Comparison of ENCODE assay signal across 8 cellular contexts in genomic region chr22:41446639-41447434, GRCh38. TPM values are rescaled to one million over a fixed set of nuclear protein-coding genes. Genes with fewer than 3 reads are reported as not detected.
DNase-seq lines count a peak whose midpoint lies in the region; ATAC-seq and TF ChIP-seq lines count a peak whose summit lies in the region.

A gene with protein sequence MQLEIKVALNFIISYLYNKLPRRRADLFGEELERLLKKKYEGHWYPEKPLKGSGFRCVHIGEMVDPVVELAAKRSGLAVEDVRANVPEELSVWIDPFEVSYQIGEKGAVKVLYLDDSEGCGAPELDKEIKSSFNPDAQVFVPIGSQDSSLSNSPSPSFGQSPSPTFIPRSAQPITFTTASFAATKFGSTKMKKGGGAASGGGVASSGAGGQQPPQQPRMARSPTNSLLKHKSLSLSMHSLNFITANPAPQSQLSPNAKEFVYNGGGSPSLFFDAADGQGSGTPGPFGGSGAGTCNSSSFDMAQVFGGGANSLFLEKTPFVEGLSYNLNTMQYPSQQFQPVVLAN (minus strand): TSS chr22:41446801. CDS start chr22:41437345, 9,456 bp downstream.

- H3K4me3 Mint-ChIP-seq in stimulated activated naive CD8-positive, alpha-beta T cell treated with anti-CD3 and anti-CD28 coated beads, Interleukin-15, amount 100 ng/mL, for 72 hours, result peak within 1 kb of the TSS; percentile 98 to 99

- H3K9me3 ChIP-seq in MM.1S (replicated peaks; ENCODE audit: insufficient read depth, low read length) (no peaks in the 10 kb centered on the region), neural cell (ENCODE audit: low read length) (no peaks in the 10 kb centered on the region)

- H3K4me3 ChIP-seq in MM.1S (ENCODE audit: low read length), result peak within 1 kb of the TSS; percentile 71
- peak within 1 kb of the TSS; percentile 100 for H3K4me3 ChIP-seq in neural cell (ENCODE audit: low read length)

- TF ChIP-seq RAD21 in neural cell (conservative IDR thresholded peaks at IDR 0.05), result peak; percentile 40

- ATAC-seq in stimulated activated naive CD8-positive, alpha-beta T cell treated with anti-CD3 and anti-CD28 coated beads, Interleukin-15, amount 100 ng/mL, for 72 hours, result peak; percentile 76

- peak within 1 kb of the TSS; percentile 97 for H3K27ac ChIP-seq in MM.1S (ENCODE audit: low read length)
- H3K27ac ChIP-seq in neural cell (ENCODE audit: low read length), result peak within 1 kb of the TSS; percentile 99

- H2AFZ ChIP-seq in MM.1S (ENCODE audit: low read length), result peak within 1 kb of the TSS; percentile 64
- peak within 1 kb of the TSS; percentile 33 for H2AFZ ChIP-seq in neural cell (ENCODE audit: low read depth, low read length)

- H3K9ac ChIP-seq in MM.1S (ENCODE audit: low read length) (peak within 1 kb of the TSS; percentile 99), neural cell (ENCODE audit: low read length) (peak within 1 kb of the TSS; percentile 100)

- H3K79me2 ChIP-seq in MM.1S (ENCODE audit: low read length) (peaks cover 48% of the 10 kb centered on the region), neural cell (replicated peaks; ENCODE audit: insufficient read depth, low read length) (peaks cover 46% of the 10 kb centered on the region)

- H3F3A ChIP-seq in MM.1S (ENCODE audit: insufficient read depth, low read length) (peaks cover 40% of the 10 kb centered on the region), neural cell (ENCODE audit: insufficient read depth, low read length, poor library complexity, severe bottlenecking) (no peaks in the 10 kb centered on the region)

- no peaks in the 10 kb centered on the region for H3K9me2 ChIP-seq in MM.1S (replicated peaks; ENCODE audit: insufficient read depth, low read length)
- H3K9me2 ChIP-seq in neural cell (ENCODE audit: insufficient read depth, low read length), result no peaks in the 10 kb centered on the region

- H3K9me3 Mint-ChIP-seq in stimulated activated naive CD8-positive, alpha-beta T cell treated with anti-CD3 and anti-CD28 coated beads, Interleukin-15, amount 100 ng/mL, for 72 hours, result no peaks in the 10 kb centered on the region

- TF ChIP-seq EP300 in neural cell (conservative IDR thresholded peaks at IDR 0.05; ENCODE audit: poor library complexity, severe bottlenecking), result peak; percentile 71

- no peaks in the 10 kb centered on the region for H3K27me3 Mint-ChIP-seq in stimulated activated naive CD8-positive, alpha-beta T cell treated with anti-CD3 and anti-CD28 coated beads, Interleukin-15, amount 100 ng/mL, for 72 hours

- peaks cover 3% of the 10 kb centered on the region; the same call in 1 of the 2 replicates for H3K4me1 ChIP-seq in MM.1S (ENCODE audit: low read length)

- DNase-seq in DMS114 treated with DMSO at 0.1 percent for 48 hours (lab: John Stamatoyannopoulos, UW; ENCODE audit: unreplicated experiment), result peak; percentile 66
- peak; percentile 87 for DNase-seq in GOT3 (lab: John Stamatoyannopoulos, UW)
- peak; percentile 95 for DNase-seq in MM.1S
- peak; percentile 90 for DNase-seq in SIG-M5 treated with dmso at 0.1 percent for 504 hours (lab: John Stamatoyannopoulos, UW; ENCODE audit: unreplicated experiment)
- peak; percentile 88 for DNase-seq in activated gamma-delta T cell (lab: John Stamatoyannopoulos, UW)
- DNase-seq in fibroblast of the conjunctiva (ENCODE audit: low read depth), result peak; percentile 87
- DNase-seq in stimulated activated naive CD8-positive, alpha-beta T cell treated with anti-CD3 and anti-CD28 coated beads, Interleukin-15, amount 100 ng/mL, for 72 hours, result peak; percentile 97

- peaks cover 25% of the 10 kb centered on the region for H3K4me1 Mint-ChIP-seq in stimulated activated naive CD8-positive, alpha-beta T cell treated with anti-CD3 and anti-CD28 coated beads, Interleukin-15, amount 100 ng/mL, for 72 hours

- H3K27me3 ChIP-seq in MM.1S (replicated peaks; ENCODE audit: insufficient read depth, low read length) (no peaks in the 10 kb centered on the region), neural cell (ENCODE audit: insufficient read depth, low read depth, low read length) (no peaks in the 10 kb centered on the region)

- H3K36me3 ChIP-seq in MM.1S (replicated peaks; ENCODE audit: insufficient read depth, low read length), result no peaks in the 10 kb centered on the region
- H3K36me3 ChIP-seq in neural cell (ENCODE audit: insufficient read depth, low read length), result no peaks in the 10 kb centered on the region

- H3K4me2 ChIP-seq in MM.1S (ENCODE audit: low read depth, low read length) (peak within 1 kb of the TSS; percentile 80), neural cell (ENCODE audit: low read length) (peak within 1 kb of the TSS; percentile 99)

- H4K20me1 ChIP-seq in MM.1S (ENCODE audit: insufficient read depth, low read length), result no peaks in the 10 kb centered on the region
- no peaks in the 10 kb centered on the region for H4K20me1 ChIP-seq in neural cell (ENCODE audit: insufficient read depth)

- H3K27ac Mint-ChIP-seq in stimulated activated naive CD8-positive, alpha-beta T cell treated with anti-CD3 and anti-CD28 coated beads, Interleukin-15, amount 100 ng/mL, for 72 hours, result peak within 1 kb of the TSS; percentile 99

- TF ChIP-seq CTCF in MM.1S (IDR thresholded peaks at IDR 0.05; ENCODE audit: low read length), result no peak
- TF ChIP-seq CTCF in neural cell (IDR thresholded peaks at IDR 0.05; ENCODE audit: poor library complexity, severe bottlenecking), result no peak

TF ChIP-seq in neural cell, 6 proteins besides CTCF, POLR2A, EP300 and RAD21:
- peak; percentile 99 for TF ChIP-seq TAF1 (IDR thresholded peaks at IDR 0.05; ENCODE audit: low read depth)
- peak; percentile 77 for TF ChIP-seq MXI1 (conservative IDR thresholded peaks at IDR 0.05; ENCODE audit: poor library complexity, severe bottlenecking)
- TF ChIP-seq POLR2AphosphoS5 (IDR thresholded peaks at IDR 0.05), result peak; percentile 100
- peak; percentile 63 for TF ChIP-seq SMC3 (conservative IDR thresholded peaks at IDR 0.05; ENCODE audit: poor library complexity)
- peak; percentile 86 for TF ChIP-seq REST (IDR thresholded peaks at IDR 0.05; ENCODE audit: borderline replicate concordance)
- TF ChIP-seq EZH2 (IDR thresholded peaks at IDR 0.05; ENCODE audit: borderline replicate concordance, insufficient read depth, low read length, poor library complexity, severe bottlenecking), result no peak

RNA-seq across cellular contexts. Expression of the gene that starts here (rescaled TPM):
- polyA plus RNA-seq in neural cell, result 8.2 and 9.1 TPM in 2 replicates
- 17.4 and 21.2 TPM in 2 replicates for polyA minus RNA-seq in neural cell

Comparison
In these comparisons a context has a peak if more than half of its experiments do, and no peak if none do; other contexts are left out.
1. Peak in every context shown above with its lines: DNase-seq, ATAC-seq, H3K4me3 ChIP-seq and H3K27ac ChIP-seq.